Comparison of ENCODE assay signal across 9 cellular contexts in genomic region chr18:58997811-58998337, GRCh38.
DNase-seq lines count a peak whose midpoint lies in the region; ATAC-seq and TF ChIP-seq lines count a peak whose summit lies in the region.
"Had no signal": no experiment of that assay in that cellular context is flagged by ENCODE, and none has a peak within 500 bp of the region (broad histone marks: within the 10 kb centered on the region; RNA-seq: fewer than 3 reads in every experiment).

No MANE protein-coding gene starts in this region.

- H3K36me3 Mint-ChIP-seq in activated naive CD4-positive, alpha-beta T cell treated with anti-CD3 and anti-CD28 coated beads for 36 hours (ENCODE audit: low read depth): no peaks in the 10 kb centered on the region

- no peak for DNase-seq in HCT116 (ENCODE audit: low read depth, low spot score)
- DNase-seq in breast epithelium (ENCODE audit: low spot score in 2 of 2): no peak
- peak; percentile 55 for DNase-seq in hepatic stellate cell (ENCODE audit: low spot score)
- no peak for DNase-seq in NCI-H1105 (lab: John Stamatoyannopoulos, UW)
- no peak for DNase-seq in cerebellar nuclear complex (lab: John Stamatoyannopoulos, UW)
- no peak for DNase-seq in NCI-H1092 treated with DMSO at 0.1 percent for 48 hours (lab: John Stamatoyannopoulos, UW)
- no peak for DNase-seq in activated naive CD4-positive, alpha-beta T cell treated with anti-CD3 and anti-CD28 coated beads for 36 hours
- DNase-seq: colonic mucosa had no signal

- BruUV-seq in HCT116 (replicated peaks; lab: Mats Ljungman, UMichigan): no TSS peak

- H3K9me2 ChIP-seq in HCT116 (ENCODE audit: insufficient read depth): no peaks in the 10 kb centered on the region

- no peaks in the 10 kb centered on the region for H4K20me1 ChIP-seq in HCT116 (ENCODE audit: insufficient read depth)

- H3K27me3 ChIP-seq in HCT116 (ENCODE audit: insufficient read depth, low read length): no peaks in the 10 kb centered on the region
- no peaks in the 10 kb centered on the region for H3K27me3 ChIP-seq in breast epithelium
- no peaks in the 10 kb centered on the region for H3K27me3 ChIP-seq in subcutaneous abdominal adipose tissue (ENCODE audit: control insufficient read depth in 5 of 5, insufficient read depth in 4 of 5, low read length in 5 of 5)
- H3K27me3 ChIP-seq: colonic mucosa had no signal

- H3K4me2 ChIP-seq in HCT116 (ENCODE audit: low read length): 0 out of 2 replicates have a peak overlapping the region, but pooled peaks have one; percentile 27

- intact Hi-C loops in HCT116 (cut with micrococcal nuclease) (no loop called here), breast epithelium (cut with DNase I; ENCODE audit: low total_unique reads) (no loop called here)
- intact Hi-C loops in activated naive CD4-positive, alpha-beta T cell treated with anti-CD3 and anti-CD28 coated beads for 36 hours (cut with micrococcal nuclease): no loop called here

- RAD21 ChIA-PET in HCT116 (lab: Charles Lee; ENCODE audit: low non-redundant PET in 1 of 2, low total read pairs in 2 of 2, uncharacterized antibody in 2 of 2, unreplicated experiment in 2 of 2): no interaction called here

- CTCF ChIA-PET in HCT116 (lab: Charles Lee): no interaction called here
- CTCF ChIA-PET in activated naive CD4-positive, alpha-beta T cell treated with anti-CD3 and anti-CD28 coated beads for 36 hours (lab: Charles Lee): interaction anchor here (0.6 kb wide), 1 partner anchor 73 kb away, joined by 4 read pairs; no protein-coding TSS in a partner anchor

- H3K27ac Mint-ChIP-seq in activated naive CD4-positive, alpha-beta T cell treated with anti-CD3 and anti-CD28 coated beads for 36 hours: no peak overlapping the region

- TF ChIP-seq RAD21 in HCT116 (IDR thresholded peaks at IDR 0.05; ENCODE audit: low read depth): no peak

- H3K4me3 ChIP-seq in HCT116 (replicated peaks in 1 of 2; ENCODE audit: low read depth in 1 of 2, low read length in 2 of 2) (no peak overlapping the region), breast epithelium (peak overlapping the region in 1 of 3 donors; percentile 28), subcutaneous abdominal adipose tissue (ENCODE audit: low read depth in 1 of 5, low read length in 5 of 5) (no peak overlapping the region)
- H3K4me3 ChIP-seq: colonic mucosa had no signal

- POLR2A ChIA-PET in HCT116 (lab: Charles Lee): no interaction called here

- H3K4me3 Mint-ChIP-seq in activated naive CD4-positive, alpha-beta T cell treated with anti-CD3 and anti-CD28 coated beads for 36 hours: no peak overlapping the region

- no peaks in the 10 kb centered on the region for H3K9me3 ChIP-seq in HCT116 (ENCODE audit: control insufficient read depth in 1 of 2, insufficient read depth in 1 of 2, low read depth in 1 of 2, low read length in 2 of 2)
- no peaks in the 10 kb centered on the region for H3K9me3 ChIP-seq in breast epithelium
- no peaks in the 10 kb centered on the region for H3K9me3 ChIP-seq in subcutaneous abdominal adipose tissue (ENCODE audit: control insufficient read depth in 5 of 5, low read length in 5 of 5)
- H3K9me3 ChIP-seq: colonic mucosa had no signal

- H3K79me2 ChIP-seq in HCT116 (ENCODE audit: insufficient read depth, low read length): no peaks in the 10 kb centered on the region

- H3K4me1 Mint-ChIP-seq in activated naive CD4-positive, alpha-beta T cell treated with anti-CD3 and anti-CD28 coated beads for 36 hours (ENCODE audit: low read depth): no peaks in the 10 kb centered on the region

- H3K9ac ChIP-seq in HCT116 (ENCODE audit: low read length) (no peak overlapping the region), subcutaneous abdominal adipose tissue (ENCODE audit: low read length in 5 of 5) (no peak overlapping the region)

- H3K4me1 ChIP-seq in HCT116 (ENCODE audit: control insufficient read depth in 1 of 2, insufficient read depth in 2 of 2, low read length in 2 of 2) (peaks cover 3 to 24% of the 10 kb centered on the region in 2 experiments; a peak in 2 of 4 replicates), breast epithelium (no peaks in the 10 kb centered on the region), subcutaneous abdominal adipose tissue (ENCODE audit: control insufficient read depth in 5 of 5, insufficient read depth in 5 of 5, low read length in 5 of 5) (peaks cover 5 to 33% (median 19%) of the 10 kb centered on the region in 5 donors)
- H3K4me1 ChIP-seq: colonic mucosa had no signal

- no peak for TF ChIP-seq POLR2A in HCT116 (IDR thresholded peaks at IDR 0.05; ENCODE audit: borderline replicate concordance, extremely low read depth, insufficient read depth, insufficient read length)
- no peak for TF ChIP-seq POLR2A in breast epithelium (IDR thresholded peaks at IDR 0.05)

- peak overlapping the region; percentile 27 for H2AFZ ChIP-seq in HCT116 (ENCODE audit: low read depth, low read length, poor library complexity, severe bottlenecking)

- H3K27ac ChIP-seq in HCT116 (ENCODE audit: low read depth, low read length) (no peak overlapping the region), breast epithelium (peak overlapping the region; percentile 63 to 83), subcutaneous abdominal adipose tissue (ENCODE audit: low read depth, low read length) (peak overlapping the region; percentile 32)
- H3K27ac ChIP-seq: colonic mucosa had no signal

- H3K36me3 ChIP-seq in HCT116 (ENCODE audit: control insufficient read depth in 1 of 2, insufficient read depth in 2 of 2, low read length in 2 of 2): no peaks in the 10 kb centered on the region
- no peaks in the 10 kb centered on the region for H3K36me3 ChIP-seq in breast epithelium
- no peaks in the 10 kb centered on the region for H3K36me3 ChIP-seq in subcutaneous abdominal adipose tissue (ENCODE audit: control insufficient read depth in 5 of 5, insufficient read depth in 5 of 5, low read length in 5 of 5)
- H3K36me3 ChIP-seq: colonic mucosa had no signal

- peaks cover 7% of the 10 kb centered on the region for H3K27me3 Mint-ChIP-seq in activated naive CD4-positive, alpha-beta T cell treated with anti-CD3 and anti-CD28 coated beads for 36 hours (ENCODE audit: low read depth)

- TF ChIP-seq CTCF in HCT116 (IDR thresholded peaks at IDR 0.05 in 2 of 3, conservative IDR thresholded peaks at IDR 0.05 in 1 of 3; ENCODE audit: borderline replicate concordance in 1 of 3, insufficient read depth in 1 of 3, low read depth in 2 of 3, low read length in 2 of 3) (no peak), breast epithelium (IDR thresholded peaks at IDR 0.05) (no peak)

- H3K9me3 Mint-ChIP-seq in activated naive CD4-positive, alpha-beta T cell treated with anti-CD3 and anti-CD28 coated beads for 36 hours: no peaks in the 10 kb centered on the region

- no peak for ATAC-seq in HCT116

TF ChIP-seq in HCT116, 20 proteins besides CTCF, POLR2A, EP300 and RAD21:
- TF ChIP-seq EZH2 (IDR thresholded peaks at IDR 0.05): no peak
- TF ChIP-seq CEBPB (IDR thresholded peaks at IDR 0.05; ENCODE audit: low read depth): no peak
- TF ChIP-seq REST (IDR thresholded peaks at IDR 0.05; ENCODE audit: low read depth): no peak
- TF ChIP-seq POLR2AphosphoS5 (IDR thresholded peaks at IDR 0.05; ENCODE audit: low read depth, low read length): no peak
- TF ChIP-seq SIN3A (IDR thresholded peaks at IDR 0.05; ENCODE audit: low read depth): no peak
- no peak for TF ChIP-seq MAX (IDR thresholded peaks at IDR 0.05)
- TF ChIP-seq ZFX (IDR thresholded peaks at IDR 0.05): no peak
